9 cellular contexts compared by ENCODE assay signal in the genomic region with DNA sequence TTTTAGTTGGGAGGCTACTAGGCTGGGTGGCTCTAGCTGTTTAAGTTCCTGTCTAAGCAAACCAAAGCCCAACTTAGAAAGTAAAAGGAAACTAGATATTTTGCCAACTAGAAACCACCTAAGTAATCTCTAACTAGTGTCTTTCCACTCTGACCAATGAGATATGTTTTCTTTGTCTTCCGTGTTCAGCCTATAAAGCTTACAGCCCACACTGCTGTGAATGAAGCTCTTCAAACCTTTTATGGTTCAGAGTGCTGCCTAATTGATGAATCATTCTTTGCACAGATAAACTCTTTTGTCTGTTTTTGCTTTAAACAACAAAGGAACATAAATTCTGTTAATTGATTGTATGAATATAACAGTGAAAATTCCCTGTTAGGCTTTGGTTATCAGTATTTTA.
DNase-seq lines count a peak whose midpoint lies in the region; ATAC-seq lines count a peak whose summit lies in the region.
"Had no signal": no experiment of that assay in that cellular context is flagged by ENCODE, and none has a peak within 500 bp of the region (broad histone marks: within the 10 kb centered on the region; RNA-seq: fewer than 3 reads in every experiment).

No MANE protein-coding gene starts in this region.

- H3K9me3 ChIP-seq in trophoblast cell (ENCODE audit: insufficient read depth, low read depth, low read length), result no peaks in the 10 kb centered on the region
- H3K9me3 ChIP-seq: sigmoid colon had no signal

- no peak overlapping the region for H3K14ac ChIP-seq in trophoblast cell (ENCODE audit: low read length)

- no peak overlapping the region for H2BK5ac ChIP-seq in trophoblast cell (ENCODE audit: low read depth, low read length, poor library complexity)

- DNase-seq in NCI-H146 (lab: John Stamatoyannopoulos, UW) (peak; percentile 1), NCI-H146 treated with DMSO at 0.1 percent for 48 hours (lab: John Stamatoyannopoulos, UW; ENCODE audit: unreplicated experiment) (no peak), LoVo (ENCODE audit: low spot score) (peak; percentile 70), astrocyte of the hippocampus (ENCODE audit: low read depth, low spot score) (peak; percentile 76), trophoblast cell (no peak), occipital lobe (lab: John Stamatoyannopoulos, UW) (no peak)
- DNase-seq: sigmoid colon had no signal

- no peak overlapping the region for H4K8ac ChIP-seq in trophoblast cell (ENCODE audit: low read depth, low read length)

- H3K36me3 ChIP-seq in trophoblast cell (ENCODE audit: control insufficient read depth in 1 of 2, insufficient read depth in 2 of 2, low read length in 2 of 2), result no peaks in the 10 kb centered on the region
- H3K36me3 ChIP-seq: sigmoid colon had no signal

- H3K4ac ChIP-seq in trophoblast cell (ENCODE audit: low read depth, low read length), result no peak overlapping the region

- peaks cover 1% of the 10 kb centered on the region for H3K79me1 ChIP-seq in trophoblast cell (ENCODE audit: low read length)

- H3K9ac ChIP-seq in trophoblast cell (ENCODE audit: low read length), result no peak overlapping the region

- no peak overlapping the region for H2AK5ac ChIP-seq in trophoblast cell (ENCODE audit: low read length)

- ATAC-seq in HG03460 (IDR thresholded peaks at IDR 0.05; ENCODE audit: unreplicated experiment) (no peak), HG02885 (IDR thresholded peaks at IDR 0.05; ENCODE audit: poor library complexity, unreplicated experiment) (no peak)

- no peak overlapping the region for H3K4me3 ChIP-seq in trophoblast cell (ENCODE audit: low read depth, low read length)
- H3K4me3 ChIP-seq: sigmoid colon had no signal

- peak overlapping the region; percentile 62 for H3K27ac ChIP-seq in trophoblast cell (ENCODE audit: low read depth, low read length)

- H2AFZ ChIP-seq in trophoblast cell (ENCODE audit: insufficient read depth, low read length, poor library complexity), result no peak overlapping the region

- no peak overlapping the region for H3K23ac ChIP-seq in trophoblast cell (ENCODE audit: low read length)

- H3K4me2 ChIP-seq in trophoblast cell (ENCODE audit: low read length), result no peak overlapping the region

- no peak overlapping the region for H4K12ac ChIP-seq in trophoblast cell (ENCODE audit: low read depth, low read length)

- H3K27me3 ChIP-seq in trophoblast cell (ENCODE audit: insufficient read depth, low read length), result no peaks in the 10 kb centered on the region
- H3K27me3 ChIP-seq: sigmoid colon had no signal

- H3K79me2 ChIP-seq in trophoblast cell (ENCODE audit: control insufficient read depth, insufficient read depth, low read length, poor library complexity), result peaks cover 7% of the 10 kb centered on the region

- no peak overlapping the region for H3K18ac ChIP-seq in trophoblast cell (ENCODE audit: low read length)

- peaks cover 7 to 15% of the 10 kb centered on the region in 2 experiments for H3K4me1 ChIP-seq in trophoblast cell (ENCODE audit: control insufficient read depth in 1 of 2, insufficient read depth in 2 of 2, low read length in 2 of 2)

- no peak overlapping the region for H4K91ac ChIP-seq in trophoblast cell (ENCODE audit: low read depth, low read length)

- no peak overlapping the region for H2BK120ac ChIP-seq in trophoblast cell (ENCODE audit: insufficient read depth, low read length, poor library complexity)

- H2BK12ac ChIP-seq in trophoblast cell (ENCODE audit: low read length), result no peak overlapping the region

- no CpG with 5 or more reads among the region's 1 CpG for WGBS in trophoblast cell (ENCODE audit: extremely low coverage, insufficient coverage, insufficient read length)

Comparison
In these comparisons a context has a peak if more than half of its experiments do, and no peak if none do; other contexts are left out.
1. DNase-seq: peak in NCI-H146 (single experiment), LoVo (single experiment) and astrocyte of the hippocampus (single experiment); none in NCI-H146 treated with DMSO at 0.1 percent for 48 hours (single experiment), trophoblast cell (0 of 2) and occipital lobe (single experiment).